In the genomic region with DNA sequence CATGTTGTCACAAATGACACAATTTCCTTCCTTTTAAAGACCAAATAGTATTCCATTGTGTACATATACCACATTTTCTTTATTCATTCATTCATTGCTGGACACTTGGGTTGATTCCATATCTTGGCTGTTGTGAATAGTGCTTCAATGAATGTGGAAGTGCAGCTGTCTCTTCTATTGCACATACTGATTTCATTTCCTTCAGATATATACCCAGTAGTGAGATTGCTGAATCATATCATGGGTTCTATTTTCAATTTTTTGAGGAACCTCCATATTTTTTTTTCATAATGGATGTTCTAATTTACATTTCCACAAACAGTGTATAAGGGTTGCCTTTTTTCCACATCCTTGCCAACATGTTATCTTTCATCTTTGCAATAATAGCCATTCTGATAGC, we compare ENCODE assay signal across 17 cellular contexts. TPM values are rescaled to one million over a fixed set of nuclear protein-coding genes. Genes with fewer than 3 reads are reported as not detected.
"Had no signal": no experiment of that assay in that cellular context is flagged by ENCODE, and none has a peak within 500 bp of the region (broad histone marks: within the 10 kb centered on the region; RNA-seq: fewer than 3 reads in every experiment).

No MANE protein-coding gene starts in this region.

- H3K9me3 Mint-ChIP-seq: activated CD4-positive, alpha-beta memory T cell treated with anti-CD3 and anti-CD28 coated beads for 36 hours; neural progenitor cell; stimulated activated effector memory CD8-positive, alpha-beta T cell treated with anti-CD3 and anti-CD28 coated beads, Interleukin-12 subunit alpha, Interleukin-12 subunit beta, amount 100 ng/mL, for 72 hours had no signal

- H3K36me3 ChIP-seq: cardiac muscle cell, lower lobe of right lung, neural progenitor cell, pancreas, sigmoid colon had no signal

- H3K9me3 ChIP-seq: lower lobe of right lung, pancreas, sigmoid colon had no signal

- H3K36me3 Mint-ChIP-seq: activated CD4-positive, alpha-beta memory T cell treated with anti-CD3 and anti-CD28 coated beads for 36 hours; activated CD8-positive, alpha-beta memory T cell treated with anti-CD3 and anti-CD28 coated beads, Interleukin-2, amount 10 ng/mL, durations not matched to agents 7 days and 5 days; immature natural killer cell; neural progenitor cell; stimulated activated effector memory CD8-positive, alpha-beta T cell treated with anti-CD3 and anti-CD28 coated beads, Interleukin-12 subunit alpha, Interleukin-12 subunit beta, amount 100 ng/mL, for 72 hours had no signal

- H3K4me1 ChIP-seq: lower lobe of right lung, pancreas, sigmoid colon had no signal

- H3K4me1 Mint-ChIP-seq: activated CD8-positive, alpha-beta memory T cell treated with anti-CD3 and anti-CD28 coated beads, Interleukin-2, amount 10 ng/mL, durations not matched to agents 7 days and 5 days; immature natural killer cell; neural progenitor cell; stimulated activated effector memory CD8-positive, alpha-beta T cell treated with anti-CD3 and anti-CD28 coated beads, Interleukin-12 subunit alpha, Interleukin-12 subunit beta, amount 100 ng/mL, for 72 hours had no signal

- H3K9ac ChIP-seq: neural progenitor cell had no signal

- H3K4me3 ChIP-seq: cardiac muscle cell, lower lobe of right lung, neural progenitor cell, pancreas, sigmoid colon had no signal

- FAIRE-seq: pancreas had no signal

- H2AFZ ChIP-seq: neural progenitor cell had no signal

- H3K27ac Mint-ChIP-seq: activated CD4-positive, alpha-beta memory T cell treated with anti-CD3 and anti-CD28 coated beads for 36 hours; activated CD8-positive, alpha-beta memory T cell treated with anti-CD3 and anti-CD28 coated beads, Interleukin-2, amount 10 ng/mL, durations not matched to agents 7 days and 5 days; activated T-cell treated with anti-CD3 and anti-CD28 coated beads, Interleukin-2, amount 50 U/mL, for 24 hours; immature natural killer cell; neural progenitor cell; stimulated activated effector memory CD8-positive, alpha-beta T cell treated with anti-CD3 and anti-CD28 coated beads, Interleukin-12 subunit alpha, Interleukin-12 subunit beta, amount 100 ng/mL, for 72 hours had no signal

- DNase-seq: activated CD4-positive, alpha-beta memory T cell treated with anti-CD3 and anti-CD28 coated beads for 36 hours; activated CD8-positive, alpha-beta memory T cell treated with anti-CD3 and anti-CD28 coated beads, Interleukin-2, amount 10 ng/mL, durations not matched to agents 7 days and 5 days; activated naive CD4-positive, alpha-beta T cell treated with anti-CD3 and anti-CD28 coated beads, Interleukin-2, amount 50 U/mL, for 16 hours; activated T-cell treated with anti-CD3 and anti-CD28 coated beads, Interleukin-2, amount 50 U/mL, for 24 hours; head of caudate nucleus; immature natural killer cell; left cardiac atrium; lower lobe of right lung; midbrain; pancreas; sigmoid colon; stimulated activated CD4-positive, alpha-beta T cell treated with anti-CD3 and anti-CD28 coated beads, Interleukin-12 subunit alpha, Interleukin-12 subunit beta, amount 100 ng/mL, for 4 hours; stimulated activated CD4-positive, alpha-beta T cell treated with anti-CD3 and anti-CD28 coated beads, Interleukin-2, amount 100 ng/mL, for 24 hours had no signal

- H3K27me3 ChIP-seq: cardiac muscle cell, neural progenitor cell, pancreas, sigmoid colon had no signal

- H3K4me3 Mint-ChIP-seq: activated CD4-positive, alpha-beta memory T cell treated with anti-CD3 and anti-CD28 coated beads for 36 hours; activated CD8-positive, alpha-beta memory T cell treated with anti-CD3 and anti-CD28 coated beads, Interleukin-2, amount 10 ng/mL, durations not matched to agents 7 days and 5 days; activated T-cell treated with anti-CD3 and anti-CD28 coated beads, Interleukin-2, amount 50 U/mL, for 24 hours; immature natural killer cell; neural progenitor cell; stimulated activated effector memory CD8-positive, alpha-beta T cell treated with anti-CD3 and anti-CD28 coated beads, Interleukin-12 subunit alpha, Interleukin-12 subunit beta, amount 100 ng/mL, for 72 hours had no signal

- H3K27ac ChIP-seq: cardiac muscle cell, lower lobe of right lung, neural progenitor cell, pancreas, sigmoid colon, VCaP had no signal

- H3K27me3 Mint-ChIP-seq: activated CD4-positive, alpha-beta memory T cell treated with anti-CD3 and anti-CD28 coated beads for 36 hours; activated CD8-positive, alpha-beta memory T cell treated with anti-CD3 and anti-CD28 coated beads, Interleukin-2, amount 10 ng/mL, durations not matched to agents 7 days and 5 days; activated T-cell treated with anti-CD3 and anti-CD28 coated beads, Interleukin-2, amount 50 U/mL, for 24 hours had no signal

- H3K4me2 ChIP-seq: neural progenitor cell had no signal

RNA-seq across cellular contexts. Expression of gene WLS, which starts 38.7 kb away (rescaled TPM):
- total RNA-seq: activated CD4-positive, alpha-beta memory T cell treated with anti-CD3 and anti-CD28 coated beads for 36 hours; activated CD8-positive, alpha-beta memory T cell treated with anti-CD3 and anti-CD28 coated beads, Interleukin-2, amount 10 ng/mL, durations not matched to agents 7 days and 5 days had no signal
- polyA plus RNA-seq: immature natural killer cell had no signal
